ENCODE assay signal across 16 cellular contexts in the genomic region with DNA sequence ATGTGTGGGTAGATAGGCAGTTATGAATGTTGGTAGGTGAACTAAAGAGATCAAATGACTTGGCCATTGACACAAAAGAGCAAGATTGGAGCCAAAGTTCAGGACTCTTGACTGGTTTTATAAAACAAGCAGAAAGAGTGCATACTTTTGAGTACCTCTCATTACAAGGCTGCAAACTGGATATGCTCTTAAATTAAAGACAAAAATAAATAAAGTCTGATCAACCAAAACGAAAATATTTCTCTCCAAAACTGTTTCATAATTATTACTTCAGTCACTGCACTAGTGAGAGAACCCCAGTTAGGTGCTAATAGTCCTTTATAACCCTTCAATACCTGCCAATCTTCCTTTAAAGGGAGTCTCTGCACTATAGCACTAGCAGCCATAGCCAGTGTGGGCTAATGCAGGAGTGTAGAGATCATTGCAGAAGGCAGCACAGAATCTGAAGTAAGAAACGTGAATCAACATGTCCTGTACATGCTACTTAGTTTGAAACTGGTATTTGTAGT.
"Had no signal": no experiment of that assay in that cellular context is flagged by ENCODE, and none has a peak within 500 bp of the region (broad histone marks: within the 10 kb centered on the region; RNA-seq: fewer than 3 reads in every experiment).

No MANE protein-coding gene starts in this region.

- H3K27ac ChIP-seq: hepatocyte, psoas muscle had no signal

- H3K4me3 ChIP-seq: psoas muscle had no signal

- H3K27me3 Mint-ChIP-seq: activated naive CD8-positive, alpha-beta T cell treated with anti-CD3 and anti-CD28 coated beads, Interleukin-2, amount 50 U/mL, for 24 hours; activated T-helper 17 cell treated with anti-CD3 and anti-CD28 coated beads, Interleukin-2, amount 50 U/mL, for 72 hours; dendritic cell treated with granulocyte-macrophage colony-stimulating factor and Interleukin-4, amounts not matched to agents 40 ng/mL and 50 ng/mL, for 4 days; type B pancreatic cell had no signal

- H3K4me1 Mint-ChIP-seq: activated naive CD8-positive, alpha-beta T cell treated with anti-CD3 and anti-CD28 coated beads, Interleukin-2, amount 50 U/mL, for 24 hours; activated T-helper 17 cell treated with anti-CD3 and anti-CD28 coated beads, Interleukin-2, amount 50 U/mL, for 72 hours had no signal

- H3K27me3 ChIP-seq: hepatocyte had no signal

- H3K4me1 ChIP-seq: psoas muscle had no signal

- ATAC-seq: activated CD4-positive, CD25-positive, alpha-beta regulatory T cell treated with anti-CD3 and anti-CD28 coated beads, Interleukin-2, amount 50 U/mL, for 24 hours; activated naive CD8-positive, alpha-beta T cell treated with anti-CD3 and anti-CD28 coated beads, Interleukin-2, amount 50 U/mL, for 24 hours; activated T-helper 17 cell treated with anti-CD3 and anti-CD28 coated beads, Interleukin-2, amount 50 U/mL, for 72 hours; left ventricle myocardium superior; psoas muscle; sciatic nerve; stimulated activated naive CD8-positive, alpha-beta T cell treated with anti-CD3 and anti-CD28 coated beads, Interleukin-15, Interleukin-2, amounts not matched to agents 100 U/mL and 50 U/mL, for 24 hours had no signal

- H3K9me3 Mint-ChIP-seq: type B pancreatic cell had no signal

- H3K27ac Mint-ChIP-seq: activated naive CD8-positive, alpha-beta T cell treated with anti-CD3 and anti-CD28 coated beads, Interleukin-2, amount 50 U/mL, for 24 hours; activated T-helper 17 cell treated with anti-CD3 and anti-CD28 coated beads, Interleukin-2, amount 50 U/mL, for 72 hours; dendritic cell treated with granulocyte-macrophage colony-stimulating factor and Interleukin-4, amounts not matched to agents 40 ng/mL and 50 ng/mL, for 4 days; type B pancreatic cell had no signal

- H3K9me3 ChIP-seq: psoas muscle had no signal

- DNase-seq: activated CD4-positive, alpha-beta T cell treated with anti-CD3 and anti-CD28 coated beads, Interleukin-2, amount 50 U/mL, for 4 hours; activated naive CD4-positive, alpha-beta T cell treated with Interleukin-2 at 50 U/mL for 16 hours; activated naive CD8-positive, alpha-beta T cell treated with anti-CD3 and anti-CD28 coated beads, Interleukin-2, amount 50 U/mL, for 24 hours; activated T-cell treated with anti-CD3 and anti-CD28 coated beads for 4 hours; aorta; effector memory CD4-positive, alpha-beta T cell; islet precursor cell; left ventricle myocardium superior; psoas muscle; stimulated activated naive CD8-positive, alpha-beta T cell treated with anti-CD3 and anti-CD28 coated beads, Interleukin-15, Interleukin-2, amounts not matched to agents 100 U/mL and 50 U/mL, for 24 hours had no signal

- H3K4me3 Mint-ChIP-seq: activated naive CD8-positive, alpha-beta T cell treated with anti-CD3 and anti-CD28 coated beads, Interleukin-2, amount 50 U/mL, for 24 hours; activated T-helper 17 cell treated with anti-CD3 and anti-CD28 coated beads, Interleukin-2, amount 50 U/mL, for 72 hours; dendritic cell treated with granulocyte-macrophage colony-stimulating factor and Interleukin-4, amounts not matched to agents 40 ng/mL and 50 ng/mL, for 4 days; type B pancreatic cell had no signal
